8 cellular contexts compared by ENCODE assay signal in the genomic region with DNA sequence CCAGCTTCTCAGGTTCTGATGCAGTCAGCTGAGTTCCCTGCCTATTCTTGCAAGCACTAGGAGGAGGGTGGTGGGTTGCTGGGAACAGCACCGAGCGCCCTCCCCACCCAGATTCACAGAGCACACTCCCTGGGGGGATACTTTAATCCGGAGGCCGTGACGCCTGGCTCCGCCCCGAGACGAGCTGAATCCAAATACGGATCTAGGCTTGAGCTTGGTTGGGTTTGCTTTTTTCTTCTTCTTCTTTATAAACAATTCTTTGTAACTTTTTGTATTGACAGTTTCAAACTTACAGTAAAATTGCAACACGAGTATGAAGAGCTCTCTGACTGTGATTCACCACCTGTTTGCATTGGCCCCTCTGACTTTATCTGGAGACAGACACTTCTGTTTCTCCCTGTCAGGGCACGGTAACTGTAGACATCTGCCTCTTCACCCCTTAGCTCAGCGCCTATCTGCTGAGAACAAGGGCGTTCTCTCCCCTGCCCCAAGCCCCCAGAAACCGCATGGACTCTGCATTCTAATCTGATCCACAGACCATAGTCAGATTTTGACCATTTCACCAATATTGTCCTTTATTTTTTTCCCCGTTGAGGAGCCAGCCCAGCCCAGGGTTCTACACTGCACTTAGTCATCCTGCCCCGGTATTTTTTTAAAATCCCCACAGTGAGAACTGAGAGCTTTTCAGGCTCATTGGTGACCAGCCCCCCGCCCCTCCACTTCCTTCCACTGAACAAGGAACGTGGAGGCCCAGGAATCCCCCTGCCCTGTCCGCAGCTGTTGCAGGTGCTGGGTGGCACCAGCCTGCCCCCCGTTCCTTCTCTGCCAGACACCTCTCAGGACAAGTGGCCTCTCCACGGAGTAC. TPM values are rescaled to one million over a fixed set of nuclear protein-coding genes. Genes with fewer than 3 reads are reported as not detected.
A peak's percentile ranks its signal among the peaks of the same experiment; 100 is the strongest.
DNase-seq lines count a peak whose midpoint lies in the region; ATAC-seq and TF ChIP-seq lines count a peak whose summit lies in the region.

No MANE protein-coding gene starts in this region.

- H3K9ac ChIP-seq in stomach smooth muscle (ENCODE audit: low read length in 2 of 2) = peak overlapping the region; percentile 64 to 71

- H3K4me3 Mint-ChIP-seq in activated T-cell treated with anti-CD3 and anti-CD28 coated beads, Interleukin-2, amount 50 U/mL, for 72 hours = peak overlapping the region; percentile 83 to 89

- peaks cover 0 to 18% of the 10 kb centered on the region in 2 donors for H3K4me1 ChIP-seq in right atrium auricular region
- H3K4me1 ChIP-seq in stomach smooth muscle (ENCODE audit: control insufficient read depth, insufficient read depth, low read length) = peaks cover 18% of the 10 kb centered on the region
- peaks cover 2% of the 10 kb centered on the region for H3K4me1 ChIP-seq in mucosa of descending colon (ENCODE audit: low read depth)

- no peaks in the 10 kb centered on the region for H3K27me3 Mint-ChIP-seq in activated T-cell treated with anti-CD3 and anti-CD28 coated beads, Interleukin-2, amount 50 U/mL, for 72 hours (ENCODE audit: low read depth)

- TF ChIP-seq CTCF in right atrium auricular region (IDR thresholded peaks at IDR 0.05) (no peak), mucosa of descending colon (IDR thresholded peaks at IDR 0.05) (no peak)

- no peaks in the 10 kb centered on the region for H3K9me3 Mint-ChIP-seq in activated T-cell treated with anti-CD3 and anti-CD28 coated beads, Interleukin-2, amount 50 U/mL, for 72 hours

- H3K36me3 Mint-ChIP-seq in activated T-cell treated with anti-CD3 and anti-CD28 coated beads, Interleukin-2, amount 50 U/mL, for 72 hours (ENCODE audit: insufficient read depth in 2 of 2) = peaks cover 6 to 21% of the 10 kb centered on the region in 2 donors

- DNase-seq in stimulated activated CD4-positive, alpha-beta T cell treated with anti-CD3 and anti-CD28 coated beads, Interleukin-15, amount 100 ng/mL, for 24 hours = peak; percentile 79
- DNase-seq in stimulated activated CD4-positive, alpha-beta T cell treated with anti-CD3 and anti-CD28 coated beads, Interleukin-2, amount 100 ng/mL, for 48 hours = no peak
- peak; percentile 73 to 85 for DNase-seq in activated T-cell treated with anti-CD3 and anti-CD28 coated beads, Interleukin-2, amount 50 U/mL, for 72 hours
- no peak for DNase-seq in right atrium auricular region (ENCODE audit: low spot score)
- no peak for DNase-seq in mucosa of descending colon
- no peak for DNase-seq in OCI-M2 (lab: John Stamatoyannopoulos, UW; ENCODE audit: unreplicated experiment)

- ATAC-seq in HG03457 (IDR thresholded peaks at IDR 0.05; ENCODE audit: unreplicated experiment) (peak; percentile 46), mucosa of descending colon (no peak)
- peak; percentile 77 to 81 for ATAC-seq in activated T-cell treated with anti-CD3 and anti-CD28 coated beads, Interleukin-2, amount 50 U/mL, for 72 hours (replicated peaks in 1 of 2)

- H3K9me3 ChIP-seq in right atrium auricular region = no peaks in the 10 kb centered on the region
- no peaks in the 10 kb centered on the region for H3K9me3 ChIP-seq in stomach smooth muscle (ENCODE audit: control insufficient read depth in 2 of 2, low read length in 2 of 2)
- no peaks in the 10 kb centered on the region for H3K9me3 ChIP-seq in mucosa of descending colon

- peak overlapping the region; percentile 98 for H3K27ac Mint-ChIP-seq in activated T-cell treated with anti-CD3 and anti-CD28 coated beads, Interleukin-2, amount 50 U/mL, for 72 hours

- peaks cover 6% of the 10 kb centered on the region for H3K36me3 ChIP-seq in right atrium auricular region
- peaks cover 0 to 8% of the 10 kb centered on the region in 2 donors for H3K36me3 ChIP-seq in stomach smooth muscle (ENCODE audit: control insufficient read depth in 2 of 2, insufficient read depth in 2 of 2, low read length in 2 of 2)
- H3K36me3 ChIP-seq in mucosa of descending colon (ENCODE audit: low read depth) = no peaks in the 10 kb centered on the region

- no peaks in the 10 kb centered on the region for H3K27me3 ChIP-seq in right atrium auricular region
- no peaks in the 10 kb centered on the region for H3K27me3 ChIP-seq in stomach smooth muscle (ENCODE audit: control insufficient read depth in 1 of 2, insufficient read depth in 2 of 2, low read length in 2 of 2)

- H3K4me1 Mint-ChIP-seq in activated T-cell treated with anti-CD3 and anti-CD28 coated beads, Interleukin-2, amount 50 U/mL, for 72 hours (ENCODE audit: low read depth) = peaks cover 68% of the 10 kb centered on the region

- H3K27ac ChIP-seq in right atrium auricular region (peak overlapping the region; percentile 9 to 68), stomach smooth muscle (ENCODE audit: low read length) (peak overlapping the region; percentile 80)

- intact Hi-C loops in mucosa of descending colon (cut with DNase I, micrococcal nuclease) = no loop called here

- H3K4me3 ChIP-seq in right atrium auricular region (no peak overlapping the region), stomach smooth muscle (ENCODE audit: low read length in 2 of 2) (peak overlapping the region; percentile 54 to 55), mucosa of descending colon (no peak overlapping the region)

RNA-seq across cellular contexts. Expression of a gene that starts 11.5 kb away (rescaled TPM):
- total RNA-seq in activated T-cell treated with anti-CD3 and anti-CD28 coated beads, Interleukin-2, amount 50 U/mL, for 72 hours = 100 to 1,000 TPM; 154 to 165 TPM
- total RNA-seq in right atrium auricular region (10 to 100 TPM in 1 of 2 donors, 1 to 10 TPM in 1; 7.3 to 21.9 TPM), mucosa of descending colon (10 to 100 TPM; 45.5 to 86.7 (median 83.2) TPM)

RNA-seq across cellular contexts. Expression of a gene that starts 21.8 kb away (rescaled TPM):
- 10 to 100 TPM; 20.3 to 21.2 TPM for total RNA-seq in activated T-cell treated with anti-CD3 and anti-CD28 coated beads, Interleukin-2, amount 50 U/mL, for 72 hours
- total RNA-seq in right atrium auricular region = 1 to 10 TPM; 6.0 to 9.3 TPM
- total RNA-seq in mucosa of descending colon = 10 to 100 TPM; 23.8 to 38.3 (median 27.5) TPM

Comparison
In these comparisons a context has a peak if more than half of its experiments do, and no peak if none do; other contexts are left out.
1. DNase-seq: peak in stimulated activated CD4-positive, alpha-beta T cell treated with anti-CD3 and anti-CD28 coated beads, Interleukin-15, amount 100 ng/mL, for 24 hours (single experiment) and activated T-cell treated with anti-CD3 and anti-CD28 coated beads, Interleukin-2, amount 50 U/mL, for 72 hours (2 of 2); none in stimulated activated CD4-positive, alpha-beta T cell treated with anti-CD3 and anti-CD28 coated beads, Interleukin-2, amount 100 ng/mL, for 48 hours (0 of 2), right atrium auricular region (single experiment), mucosa of descending colon (0 of 3) and OCI-M2 (single experiment).
2. H3K4me3 ChIP-seq: peak in stomach smooth muscle (2 of 2); none in right atrium auricular region (0 of 2) and mucosa of descending colon (single experiment).